Comparison of ENCODE assay signal across 25 cellular contexts in genomic region chr22:25165785-25166184, GRCh38. TPM values are rescaled to one million over a fixed set of nuclear protein-coding genes. Genes with fewer than 3 reads are reported as not detected.
A peak's percentile ranks its signal among the peaks of the same experiment; 100 is the strongest.
DNase-seq lines count a peak whose midpoint lies in the region; ATAC-seq and TF ChIP-seq lines count a peak whose summit lies in the region.
"Had no signal": no experiment of that assay in that cellular context is flagged by ENCODE, and none has a peak within 500 bp of the region (broad histone marks: within the 10 kb centered on the region; RNA-seq: fewer than 3 reads in every experiment).

No MANE protein-coding gene starts in this region.

- H3K4me1 ChIP-seq in esophagus (ENCODE audit: control insufficient read depth in 2 of 2, insufficient read depth in 2 of 2, low read length in 1 of 2) (peaks cover 9 to 18% of the 10 kb centered on the region in 2 donors), muscle layer of colon (ENCODE audit: insufficient read depth, low read length) (peaks cover 29% of the 10 kb centered on the region), suprapubic skin (peaks cover 19% of the 10 kb centered on the region)

- ATAC-seq in activated naive CD4-positive, alpha-beta T cell treated with anti-CD3 and anti-CD28 coated beads, Interleukin-2, amount 50 U/mL, for 72 hours: no peak
- ATAC-seq in GM21786 (IDR thresholded peaks at IDR 0.05; ENCODE audit: unreplicated experiment) (no peak), GM19455 (IDR thresholded peaks at IDR 0.05; ENCODE audit: unreplicated experiment) (no peak)
- ATAC-seq in stimulated activated naive CD8-positive, alpha-beta T cell treated with anti-CD3 and anti-CD28 coated beads, Interleukin-15, amount 100 ng/mL, for 72 hours: no peak

- H3K27me3 ChIP-seq in esophagus (ENCODE audit: control insufficient read depth in 1 of 2, insufficient read depth in 2 of 2, low read length in 2 of 2): no peaks in the 10 kb centered on the region
- no peaks in the 10 kb centered on the region for H3K27me3 ChIP-seq in muscle layer of colon (ENCODE audit: control insufficient read depth in 1 of 2, insufficient read depth in 2 of 2, low read length in 2 of 2)
- no peaks in the 10 kb centered on the region for H3K27me3 ChIP-seq in suprapubic skin

- no peak for TF ChIP-seq POLR2A in suprapubic skin (IDR thresholded peaks at IDR 0.05)

- no peak for DNase-seq in activated naive CD4-positive, alpha-beta T cell treated with anti-CD3 and anti-CD28 coated beads, Interleukin-2, amount 50 U/mL, for 72 hours (ENCODE audit: low spot score in 2 of 2)
- DNase-seq in activated naive CD4-positive, alpha-beta T cell (lab: John Stamatoyannopoulos, UW): no peak
- DNase-seq in suprapubic skin (ENCODE audit: low spot score in 2 of 2): no peak
- no peak for DNase-seq in stimulated activated naive CD8-positive, alpha-beta T cell treated with anti-CD3 and anti-CD28 coated beads, Interleukin-15, amount 100 ng/mL, for 72 hours
- DNase-seq: AML-193; C1 segment of cervical spinal cord; Calu3; CD8-positive, alpha-beta memory T cell; DMS153; IMR-90; NCI-H1092 treated with DMSO at 0.1 percent for 48 hours; NCI-H146; NCI-H2029; NCI-H226; NCI-H510A treated with DMSO at 0.1 percent for 48 hours; NCI-H748 treated with DMSO at 0.1 percent for 48 hours; SIG-M5 had no signal

- no peak for TF ChIP-seq CTCF in suprapubic skin (IDR thresholded peaks at IDR 0.05)

- H3K9me3 ChIP-seq in esophagus (ENCODE audit: control insufficient read depth in 2 of 2, insufficient read depth in 1 of 2, low read depth in 1 of 2, low read length in 1 of 2): no peaks in the 10 kb centered on the region
- H3K9me3 ChIP-seq in muscle layer of colon (ENCODE audit: low read length): no peaks in the 10 kb centered on the region
- H3K9me3 ChIP-seq in suprapubic skin: no peaks in the 10 kb centered on the region

- H3K4me3 ChIP-seq in esophagus (ENCODE audit: low read depth in 1 of 2, low read length in 2 of 2) (no peak overlapping the region), muscle layer of colon (ENCODE audit: low read depth in 1 of 2, low read length in 2 of 2) (no peak overlapping the region), suprapubic skin (no peak overlapping the region)

- H3K4me1 Mint-ChIP-seq in stimulated activated naive CD8-positive, alpha-beta T cell treated with anti-CD3 and anti-CD28 coated beads, Interleukin-15, amount 100 ng/mL, for 72 hours: peaks cover 14% of the 10 kb centered on the region

- 93 to 96% methylated on average over 10 of the region's 10 CpGs for WGBS in esophagus, 2 donors
- 90% methylated on average over 10 of the region's 10 CpGs for WGBS in suprapubic skin

- H3K36me3 ChIP-seq in esophagus (ENCODE audit: control insufficient read depth in 2 of 2, insufficient read depth in 2 of 2, low read length in 1 of 2): peaks cover 0 to 3% of the 10 kb centered on the region in 2 donors
- H3K36me3 ChIP-seq in muscle layer of colon (ENCODE audit: insufficient read depth, low read length): no peaks in the 10 kb centered on the region
- peaks cover 4% of the 10 kb centered on the region for H3K36me3 ChIP-seq in suprapubic skin

- no peaks in the 10 kb centered on the region for H3K36me3 Mint-ChIP-seq in activated naive CD4-positive, alpha-beta T cell treated with anti-CD3 and anti-CD28 coated beads, Interleukin-2, amount 50 U/mL, for 72 hours

- no peak overlapping the region for H3K4me3 Mint-ChIP-seq in stimulated activated naive CD8-positive, alpha-beta T cell treated with anti-CD3 and anti-CD28 coated beads, Interleukin-15, amount 100 ng/mL, for 72 hours
- H3K4me3 Mint-ChIP-seq: CD8-positive, alpha-beta memory T cell had no signal

- no peak for TF ChIP-seq EP300 in suprapubic skin (IDR thresholded peaks at IDR 0.05)

- peak overlapping the region; percentile 66 to 68 for H3K27ac ChIP-seq in esophagus (ENCODE audit: low read depth in 2 of 2, low read length in 1 of 2)
- H3K27ac ChIP-seq in muscle layer of colon (ENCODE audit: low read depth, low read length): peak overlapping the region; percentile 56
- H3K27ac ChIP-seq in suprapubic skin: peak overlapping the region; percentile 59
- H3K27ac ChIP-seq: 22Rv1, KMS-11 had no signal

- H3K9me3 Mint-ChIP-seq in activated naive CD4-positive, alpha-beta T cell treated with anti-CD3 and anti-CD28 coated beads, Interleukin-2, amount 50 U/mL, for 72 hours: no peaks in the 10 kb centered on the region
- H3K9me3 Mint-ChIP-seq in stimulated activated naive CD8-positive, alpha-beta T cell treated with anti-CD3 and anti-CD28 coated beads, Interleukin-15, amount 100 ng/mL, for 72 hours: no peaks in the 10 kb centered on the region
- H3K9me3 Mint-ChIP-seq: CD8-positive, alpha-beta memory T cell had no signal

- no peaks in the 10 kb centered on the region for H3K27me3 Mint-ChIP-seq in stimulated activated naive CD8-positive, alpha-beta T cell treated with anti-CD3 and anti-CD28 coated beads, Interleukin-15, amount 100 ng/mL, for 72 hours

- H3K9ac ChIP-seq in muscle layer of colon (ENCODE audit: low read length): no peak overlapping the region
- H3K9ac ChIP-seq: KMS-11 had no signal

- peak overlapping the region; percentile 27 to 57 for H3K27ac Mint-ChIP-seq in activated naive CD4-positive, alpha-beta T cell treated with anti-CD3 and anti-CD28 coated beads, Interleukin-2, amount 50 U/mL, for 72 hours
- no peak overlapping the region for H3K27ac Mint-ChIP-seq in stimulated activated naive CD8-positive, alpha-beta T cell treated with anti-CD3 and anti-CD28 coated beads, Interleukin-15, amount 100 ng/mL, for 72 hours
- H3K27ac Mint-ChIP-seq: CD8-positive, alpha-beta memory T cell had no signal

RNA-seq across cellular contexts. Expression of gene CRYBB3, which starts 33.9 kb away (rescaled TPM):
- total RNA-seq in activated naive CD4-positive, alpha-beta T cell treated with anti-CD3 and anti-CD28 coated beads, Interleukin-2, amount 50 U/mL, for 72 hours: under 1 TPM in 1 of 2 donors, not detected in 1; 0.80 TPM
- 1 to 10 TPM in 1 of 2 donors, under 1 TPM in 1; 0.33 to 1.1 TPM for polyA plus RNA-seq in esophagus
- not detected for total RNA-seq in suprapubic skin
- total RNA-seq: G401, H4, IMR-90 had no signal
- polyA plus RNA-seq: CD8-positive, alpha-beta memory T cell; IMR-90 had no signal

RNA-seq across cellular contexts. Expression of gene CRYBB2, which starts 53.7 kb away (rescaled TPM):
- total RNA-seq in activated naive CD4-positive, alpha-beta T cell treated with anti-CD3 and anti-CD28 coated beads, Interleukin-2, amount 50 U/mL, for 72 hours: not detected
- polyA plus RNA-seq in esophagus: under 1 TPM; 0.18 to 0.49 TPM
- 1 to 10 TPM in 1 of 4 donors, not detected in 3; 2.0 TPM for total RNA-seq in suprapubic skin
- total RNA-seq: CD8-positive, alpha-beta memory T cell; G401; IMR-90 had no signal
- polyA plus RNA-seq: CD8-positive, alpha-beta memory T cell; IMR-90 had no signal

Comparison
In these comparisons a context has a peak if more than half of its experiments do, and no peak if none do; other contexts are left out.
1. H3K27ac Mint-ChIP-seq: peak in activated naive CD4-positive, alpha-beta T cell treated with anti-CD3 and anti-CD28 coated beads, Interleukin-2, amount 50 U/mL, for 72 hours (2 of 2); none in stimulated activated naive CD8-positive, alpha-beta T cell treated with anti-CD3 and anti-CD28 coated beads, Interleukin-15, amount 100 ng/mL, for 72 hours (0 of 2).
2. Peak in every context shown above with its lines, with median percentiles within 50 percentile points of each other: H3K27ac ChIP-seq.